ENCODE assay signal across 20 cellular contexts in the genomic region with DNA sequence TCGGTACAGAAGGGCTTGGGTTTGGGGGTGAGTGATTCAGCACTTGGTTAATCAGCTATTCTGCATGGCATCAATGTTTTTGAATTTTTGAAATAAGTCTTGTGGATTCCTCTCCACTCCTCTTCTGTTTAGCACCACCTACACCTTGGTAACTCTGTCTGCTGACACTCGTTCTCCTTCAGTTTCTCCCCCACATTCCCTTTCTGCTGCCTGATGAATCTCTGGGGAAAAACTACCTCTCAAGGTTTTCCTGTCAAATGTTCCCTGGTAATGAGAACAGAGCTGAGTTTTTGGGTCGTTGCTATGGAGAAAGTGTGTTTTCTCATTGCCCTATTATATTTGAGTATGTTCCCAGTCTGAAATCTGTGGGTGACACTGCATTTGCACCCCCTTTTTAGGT.
DNase-seq lines count a peak whose midpoint lies in the region; ATAC-seq and TF ChIP-seq lines count a peak whose summit lies in the region.
"Had no signal": no experiment of that assay in that cellular context is flagged by ENCODE, and none has a peak within 500 bp of the region (broad histone marks: within the 10 kb centered on the region; RNA-seq: fewer than 3 reads in every experiment).

No MANE protein-coding gene starts in this region.

- no peaks in the 10 kb centered on the region for H3K27me3 Mint-ChIP-seq in mesothelial cell of epicardium (ENCODE audit: low read depth)

- H3K79me2 ChIP-seq in SU-DHL-6 (ENCODE audit: insufficient read depth, low read length), result no peaks in the 10 kb centered on the region

- H3K9ac ChIP-seq in SU-DHL-6 (ENCODE audit: low read length), result 0 out of 2 replicates have a peak overlapping the region, but pooled peaks have one; percentile 11

- peaks cover 52% of the 10 kb centered on the region for H3K4me1 Mint-ChIP-seq in mesothelial cell of epicardium
- H3K4me1 Mint-ChIP-seq: H9 had no signal

- no peak overlapping the region for H3K4me3 ChIP-seq in SU-DHL-6 (ENCODE audit: insufficient read depth, low read length, poor library complexity, severe bottlenecking)
- H3K4me3 ChIP-seq: GM12878 had no signal

- H3K4me3 Mint-ChIP-seq in mesothelial cell of epicardium, result no peak overlapping the region
- H3K4me3 Mint-ChIP-seq: B cell; CD4-positive, alpha-beta T cell; H9; HFFc6 had no signal

- DNase-seq in mesothelial cell of epicardium (ENCODE audit: low spot score in 2 of 2, unreplicated experiment in 2 of 2), result no peak
- DNase-seq in putamen (ENCODE audit: low spot score), result peak; percentile 83
- DNase-seq in HCEC 1CT, result no peak
- DNase-seq in NCI-H2196 (lab: John Stamatoyannopoulos, UW; ENCODE audit: unreplicated experiment), result no peak
- DNase-seq in T1000 (lab: John Stamatoyannopoulos, UW), result no peak
- DNase-seq: ACHN; C1 segment of cervical spinal cord; Calu3; CD4-positive, alpha-beta T cell; DMS 273 treated with DMSO at 0.1 percent for 48 hours; DMS79; GOT3; H9; HFFc6 had no signal

- peaks cover 17% of the 10 kb centered on the region for H3K36me3 Mint-ChIP-seq in mesothelial cell of epicardium

- H3K36me3 ChIP-seq in SU-DHL-6 (ENCODE audit: low read length), result no peaks in the 10 kb centered on the region

- H3K9me3 ChIP-seq in SU-DHL-6 (ENCODE audit: insufficient read depth, low read length), result no peaks in the 10 kb centered on the region

- peak overlapping the region; percentile 75 for H3K27ac ChIP-seq in SU-DHL-6 (ENCODE audit: low read depth, low read length)
- peak overlapping the region; percentile 50 for H3K27ac ChIP-seq in cingulate gyrus (ENCODE audit: low read depth, low read length)

- peak overlapping the region; percentile 51 for H3K4me2 ChIP-seq in SU-DHL-6 (ENCODE audit: low read depth, low read length, poor library complexity, severe bottlenecking)

- ATAC-seq in GM18520 (IDR thresholded peaks at IDR 0.05; ENCODE audit: unreplicated experiment), result no peak
- ATAC-seq: GM12878, HepG2 had no signal

- H2AFZ ChIP-seq in SU-DHL-6 (ENCODE audit: low read depth, low read length, severe bottlenecking), result no peak overlapping the region

- H3K27me3 ChIP-seq in SU-DHL-6 (ENCODE audit: low read length), result no peaks in the 10 kb centered on the region

- H3F3A ChIP-seq in SU-DHL-6 (ENCODE audit: insufficient read depth), result no peaks in the 10 kb centered on the region

- H3K27ac Mint-ChIP-seq in mesothelial cell of epicardium, result peak overlapping the region; percentile 37
- H3K27ac Mint-ChIP-seq: B cell; CD4-positive, alpha-beta T cell; H9; HFFc6 had no signal

- H4K20me1 ChIP-seq in SU-DHL-6 (ENCODE audit: low read depth, low read length), result no peaks in the 10 kb centered on the region

- no peak for TF ChIP-seq CTCF in SU-DHL-6 (IDR thresholded peaks at IDR 0.05; ENCODE audit: insufficient read depth, low read length, poor library complexity, severe bottlenecking)
- TF ChIP-seq CTCF in mesothelial cell of epicardium (IDR thresholded peaks at IDR 0.05; ENCODE audit: unreplicated experiment), result no peak

- no peaks in the 10 kb centered on the region for H3K9me2 ChIP-seq in SU-DHL-6 (replicated peaks; ENCODE audit: insufficient read depth, low read length)

- peaks cover 28% of the 10 kb centered on the region for H3K9me3 Mint-ChIP-seq in mesothelial cell of epicardium
